ENCODE assay signal across 8 cellular contexts in genomic region chr19:42528354-42529247, GRCh38. TPM values are rescaled to one million over a fixed set of nuclear protein-coding genes. Genes with fewer than 3 reads are reported as not detected.
DNase-seq lines count a peak whose midpoint lies in the region; ATAC-seq and TF ChIP-seq lines count a peak whose summit lies in the region.

Gene CEACAM1 (minus strand): TSS chr19:42528481. CDS start chr19:42528374, 107 bp downstream.

- H3K4me1 ChIP-seq in heart left ventricle, result peaks cover 0 to 23% (median 6%) of the 10 kb centered on the region in 12 donors

- H3K9me3 ChIP-seq in KOPT-K1 (ENCODE audit: insufficient read depth, low read length, poor library complexity, severe bottlenecking) (no peaks in the 10 kb centered on the region), heart left ventricle (no peaks in the 10 kb centered on the region)

- intact Hi-C loops in heart left ventricle (cut with DNase I), result loop anchor here (1.0 to 5.0 kb wide), 3 partner anchors 76 to 78 kb away; no protein-coding TSS in a partner anchor

- H3K27ac ChIP-seq in KOPT-K1 (ENCODE audit: low read depth, low read length, poor library complexity, severe bottlenecking), result peak within 1 kb of the TSS; percentile 44
- peak within 1 kb of the TSS in 11 of 12 donors; percentile 24 to 84 (median 71) for H3K27ac ChIP-seq in heart left ventricle

- TF ChIP-seq POLR2A in heart left ventricle (IDR thresholded peaks at IDR 0.05), result no peak

- peak in 3 of 4 donors; percentile 69 to 88 (median 70) for ATAC-seq in heart left ventricle

- H3K36me3 ChIP-seq in KOPT-K1 (ENCODE audit: insufficient read depth, low read length) (no peaks in the 10 kb centered on the region), heart left ventricle (no peaks in the 10 kb centered on the region)

- DNase-seq in DMS53 (lab: John Stamatoyannopoulos, UW), result peak; percentile 86
- peak; percentile 66 for DNase-seq in activated CD8-positive, alpha-beta memory T cell treated with anti-CD3 and anti-CD28 coated beads, Interleukin-2, amount 50 U/mL, for 48 hours
- DNase-seq in heart left ventricle, result peak in 3 of 5 donors; percentile 43 to 50 (median 43)
- peak; percentile 18 to 41 for DNase-seq in stimulated activated CD4-positive, alpha-beta T cell treated with anti-CD3 and anti-CD28 coated beads, Interleukin-1b, Interleukin-23, amount 100 ng/mL, for 4 hours (ENCODE audit: low read depth in 2 of 2)
- DNase-seq in RPMI8226, result no peak
- no peak for DNase-seq in MV-4-11 (lab: John Stamatoyannopoulos, UW)
- DNase-seq in SIG-M5 (lab: John Stamatoyannopoulos, UW), result no peak

- H3K27me3 ChIP-seq in heart left ventricle, result no peaks in the 10 kb centered on the region

- no peak for TF ChIP-seq CTCF in heart left ventricle (IDR thresholded peaks at IDR 0.05)

- 47 to 68% (median 51%) methylated on average over 7 of the region's 7 CpGs for WGBS in heart left ventricle, 4 donors

- peak within 1 kb of the TSS in 11 of 12 donors; percentile 1 to 53 (median 39) for H3K4me3 ChIP-seq in heart left ventricle

RNA-seq across cellular contexts. Expression of gene CEACAM1, which starts in this region (rescaled TPM):
- 1 to 10 TPM; 1.3 to 8.3 (median 2.5) TPM for total RNA-seq in heart left ventricle
- polyA plus RNA-seq in heart left ventricle, result 1 to 10 TPM; 1.6 to 2.1 TPM

Comparison
In these comparisons a context has a peak if more than half of its experiments do, and no peak if none do; other contexts are left out.
1. DNase-seq: peak in DMS53 (single experiment), activated CD8-positive, alpha-beta memory T cell treated with anti-CD3 and anti-CD28 coated beads, Interleukin-2, amount 50 U/mL, for 48 hours (single experiment), heart left ventricle (3 of 5) and stimulated activated CD4-positive, alpha-beta T cell treated with anti-CD3 and anti-CD28 coated beads, Interleukin-1b, Interleukin-23, amount 100 ng/mL, for 4 hours (2 of 2); none in RPMI8226 (single experiment), MV-4-11 (single experiment) and SIG-M5 (single experiment).